8 cellular contexts compared by ENCODE assay signal in the genomic region with DNA sequence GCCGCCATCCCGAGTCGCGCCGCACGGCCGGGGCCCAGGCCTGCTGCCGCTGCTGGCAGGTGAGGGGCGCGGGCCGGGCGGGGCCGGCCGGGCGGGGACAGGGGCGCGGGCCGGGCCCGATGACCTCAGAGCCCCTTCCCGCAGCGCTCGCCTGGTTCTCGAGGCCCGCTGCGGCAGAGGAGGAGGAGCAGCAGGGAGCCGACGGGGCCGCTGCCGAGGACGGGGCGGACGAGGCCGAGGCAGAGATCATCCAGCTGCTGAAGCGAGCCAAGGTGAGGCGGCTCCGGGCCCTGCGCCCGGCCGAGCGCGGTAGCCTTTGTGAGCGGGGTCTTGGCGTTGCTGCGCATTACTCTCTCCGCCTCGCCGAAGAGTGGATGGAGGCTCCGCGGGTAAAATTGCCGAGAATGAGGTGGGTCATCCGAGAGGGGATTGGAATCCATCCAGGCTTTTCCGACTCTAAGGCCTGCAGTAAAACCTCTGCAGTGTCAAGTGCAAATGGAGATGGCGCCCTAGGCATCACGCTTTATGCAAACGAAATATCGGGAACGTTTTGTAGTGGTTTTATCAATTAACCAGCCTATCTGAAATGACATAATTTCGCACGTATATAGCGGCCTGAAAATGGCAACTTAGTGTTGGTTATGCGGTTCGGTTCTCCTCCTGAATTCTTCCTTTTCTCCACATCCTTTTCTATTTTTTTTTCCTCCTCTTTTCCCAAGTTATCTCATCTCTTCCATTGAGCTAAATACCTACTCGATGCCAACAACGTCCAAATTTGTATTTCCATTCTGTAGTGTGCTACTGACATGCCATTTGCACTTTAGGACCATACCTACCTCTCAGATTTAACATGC. TPM values are rescaled to one million over a fixed set of nuclear protein-coding genes. Genes with fewer than 3 reads are reported as not detected.
DNase-seq lines count a peak whose midpoint lies in the region; ATAC-seq and TF ChIP-seq lines count a peak whose summit lies in the region.

No MANE protein-coding gene starts in this region.

- peaks cover 46% of the 10 kb centered on the region for H3K36me3 Mint-ChIP-seq in T-helper 2 cell treated with Interferon-gamma antibody and Interleukin-4, amounts not matched to agents 5 μg/mL and 100 μg/mL, for 36 hours (ENCODE audit: low read depth)

- H3K27me3 ChIP-seq in esophagus muscularis mucosa, result no peaks in the 10 kb centered on the region
- H3K27me3 ChIP-seq in neural cell (ENCODE audit: insufficient read depth, low read depth, low read length), result no peaks in the 10 kb centered on the region

- H3K9me3 Mint-ChIP-seq in T-helper 2 cell treated with Interferon-gamma antibody and Interleukin-4, amounts not matched to agents 5 μg/mL and 100 μg/mL, for 36 hours, result no peaks in the 10 kb centered on the region

- peak overlapping the region; percentile 92 for H3K4me3 Mint-ChIP-seq in T-helper 2 cell treated with Interferon-gamma antibody and Interleukin-4, amounts not matched to agents 5 μg/mL and 100 μg/mL, for 36 hours

- peaks cover 20% of the 10 kb centered on the region for H3K4me1 Mint-ChIP-seq in T-helper 2 cell treated with Interferon-gamma antibody and Interleukin-4, amounts not matched to agents 5 μg/mL and 100 μg/mL, for 36 hours (ENCODE audit: low read depth)

- ATAC-seq in GM19438 (IDR thresholded peaks at IDR 0.05; ENCODE audit: low read depth, unreplicated experiment), result peak; percentile 38
- peak; percentile 30 for ATAC-seq in HG03558 (IDR thresholded peaks at IDR 0.05; ENCODE audit: extremely low read depth, unreplicated experiment)

- DNase-seq in DMS79 (lab: John Stamatoyannopoulos, UW), result peak; percentile 6
- DNase-seq in T-helper 2 cell treated with Interferon-gamma antibody and Interleukin-4, amounts not matched to agents 5 μg/mL and 100 μg/mL, for 36 hours (ENCODE audit: low spot score), result no peak
- no peak for DNase-seq in esophagus muscularis mucosa (ENCODE audit: extremely low spot score)
- DNase-seq in GOT3 (lab: John Stamatoyannopoulos, UW), result no peak
- no peak for DNase-seq in NCI-H1048 (lab: John Stamatoyannopoulos, UW)

- H3K4me2 ChIP-seq in neural cell (ENCODE audit: low read length), result peak overlapping the region; percentile 65

- intact Hi-C loops in esophagus muscularis mucosa (cut with DNase I), result loop anchor here (2.0 to 10.0 kb wide), 2 partner anchors 55 to 171 kb away; a partner anchor contains a TSS

- H3K9me3 ChIP-seq in esophagus muscularis mucosa (no peaks in the 10 kb centered on the region), neural cell (ENCODE audit: low read length) (no peaks in the 10 kb centered on the region)

- peaks cover 22 to 38% (median 33%) of the 10 kb centered on the region in 4 donors for H3K4me1 ChIP-seq in esophagus muscularis mucosa

- H3K79me2 ChIP-seq in neural cell (replicated peaks; ENCODE audit: insufficient read depth, low read length), result peaks cover 19% of the 10 kb centered on the region

- no peak for TF ChIP-seq POLR2A in esophagus muscularis mucosa (IDR thresholded peaks at IDR 0.05; ENCODE audit: low read depth)

- H2AFZ ChIP-seq in neural cell (ENCODE audit: low read depth, low read length), result peak overlapping the region; percentile 46

- peak overlapping the region; percentile 91 to 98 (median 98) for H3K27ac ChIP-seq in esophagus muscularis mucosa (replicated peaks in 1 of 4)
- H3K27ac ChIP-seq in neural cell (ENCODE audit: low read length), result peak overlapping the region; percentile 95

- 3% methylated on average over 16 of the region's 64 CpGs for WGBS in esophagus muscularis mucosa

- H3K36me3 ChIP-seq in esophagus muscularis mucosa (peaks cover 31 to 45% (median 40%) of the 10 kb centered on the region in 4 donors), neural cell (ENCODE audit: insufficient read depth, low read length) (peaks cover 16% of the 10 kb centered on the region)

- TF ChIP-seq CTCF in esophagus muscularis mucosa (IDR thresholded peaks at IDR 0.05) (no peak), neural cell (IDR thresholded peaks at IDR 0.05; ENCODE audit: poor library complexity, severe bottlenecking) (no peak)

- H3K27ac Mint-ChIP-seq in T-helper 2 cell treated with Interferon-gamma antibody and Interleukin-4, amounts not matched to agents 5 μg/mL and 100 μg/mL, for 36 hours, result peak overlapping the region; percentile 94

- H3K4me3 ChIP-seq in esophagus muscularis mucosa (peak overlapping the region; percentile 74 to 93 (median 83)), neural cell (ENCODE audit: low read length) (peak overlapping the region; percentile 94)

- no peaks in the 10 kb centered on the region for H4K20me1 ChIP-seq in neural cell (ENCODE audit: insufficient read depth)

- no peak for TF ChIP-seq RAD21 in neural cell (conservative IDR thresholded peaks at IDR 0.05)

- peak overlapping the region; percentile 97 for H3K9ac ChIP-seq in neural cell (ENCODE audit: low read length)

- H3K9me2 ChIP-seq in neural cell (ENCODE audit: insufficient read depth, low read length), result no peaks in the 10 kb centered on the region

- TF ChIP-seq EP300 in esophagus muscularis mucosa (IDR thresholded peaks at IDR 0.05), result no peak
- TF ChIP-seq EP300 in neural cell (conservative IDR thresholded peaks at IDR 0.05; ENCODE audit: poor library complexity, severe bottlenecking), result no peak

- no peaks in the 10 kb centered on the region for H3F3A ChIP-seq in neural cell (ENCODE audit: insufficient read depth, low read length, poor library complexity, severe bottlenecking)

- no peaks in the 10 kb centered on the region for H3K27me3 Mint-ChIP-seq in T-helper 2 cell treated with Interferon-gamma antibody and Interleukin-4, amounts not matched to agents 5 μg/mL and 100 μg/mL, for 36 hours (ENCODE audit: low read depth)

TF ChIP-seq in neural cell, 6 proteins besides CTCF, POLR2A, EP300 and RAD21:
- TF ChIP-seq POLR2AphosphoS5 (IDR thresholded peaks at IDR 0.05) (peak; percentile 32), TAF1 (IDR thresholded peaks at IDR 0.05; ENCODE audit: low read depth) (no peak)

RNA-seq across cellular contexts. Expression of a gene that starts 0.6 kb away (rescaled TPM):
- 10 to 100 TPM; 40.9 to 56.4 (median 50.5) TPM for total RNA-seq in esophagus muscularis mucosa
- 88.7 and 97.8 TPM in 2 replicates for polyA plus RNA-seq in neural cell
- 78.5 and 92.0 TPM in 2 replicates for polyA minus RNA-seq in neural cell

RNA-seq across cellular contexts. Expression of a gene that starts 0.7 kb away (rescaled TPM):
- total RNA-seq in esophagus muscularis mucosa, result 10 to 100 TPM; 16.2 to 22.7 (median 17.5) TPM
- polyA plus RNA-seq in neural cell, result 34.0 and 51.2 TPM in 2 replicates
- 12.0 and 13.1 TPM in 2 replicates for polyA minus RNA-seq in neural cell

RNA-seq across cellular contexts. Expression of a gene that starts 55.3 kb away (rescaled TPM):
- total RNA-seq in esophagus muscularis mucosa, result under 1 TPM; 0.26 to 0.75 (median 0.37) TPM
- polyA plus RNA-seq in neural cell, result 0.78 TPM in 1 of 2 replicates, not detected in the other
- 0.49 TPM in 1 of 2 replicates, not detected in the other for polyA minus RNA-seq in neural cell
